In the genomic region with DNA sequence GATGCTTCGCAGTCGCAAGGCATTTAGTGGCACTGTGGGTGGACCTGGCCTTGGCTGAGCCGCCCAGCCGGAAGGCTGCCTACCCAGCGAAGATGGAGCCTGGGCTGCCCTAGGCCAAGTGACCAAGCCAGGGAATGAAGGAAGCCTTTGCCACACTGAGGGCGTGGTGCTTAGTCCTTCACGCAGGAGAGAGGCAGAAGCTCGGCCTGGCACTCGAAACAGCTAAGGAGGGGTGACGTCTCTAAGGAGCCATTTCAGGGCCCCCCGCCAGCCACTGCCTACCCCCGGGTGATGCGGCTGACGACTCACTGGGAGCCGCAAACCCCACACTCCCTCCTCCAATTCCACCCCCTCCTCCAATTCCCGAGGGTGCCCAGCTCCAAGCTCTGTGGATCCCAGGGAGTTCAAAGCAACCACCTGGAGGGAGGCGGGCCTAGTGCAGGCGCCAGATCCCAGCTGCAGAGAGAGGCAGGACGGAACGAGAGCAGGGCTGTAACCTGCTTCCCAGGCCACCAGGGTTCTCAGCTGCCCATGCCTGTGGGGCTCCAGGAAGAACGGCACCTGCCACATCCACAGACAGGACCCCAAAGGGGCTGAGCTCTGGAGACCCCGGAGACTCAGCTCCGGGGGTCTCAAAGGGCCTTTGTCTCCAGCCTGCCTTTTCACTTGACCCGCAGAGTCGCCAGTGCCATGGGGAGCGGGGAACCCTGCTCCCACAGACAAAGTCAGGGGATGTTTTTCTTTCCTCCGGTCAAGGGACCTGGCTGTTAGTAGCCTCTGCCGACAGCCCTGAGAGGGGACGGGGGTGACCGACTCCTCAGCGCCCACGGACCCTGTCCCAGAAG, we compare ENCODE assay signal across 8 cellular contexts.
DNase-seq lines count a peak whose midpoint lies in the region; ATAC-seq and TF ChIP-seq lines count a peak whose summit lies in the region.

No MANE protein-coding gene starts in this region.

- no peak overlapping the region for H4K8ac ChIP-seq in mesendoderm (ENCODE audit: low read depth, low read length)

- peak overlapping the region; percentile 95 for H3K56ac ChIP-seq in mesendoderm (ENCODE audit: low read length)

- DNase-seq in DMS79 (lab: John Stamatoyannopoulos, UW) (peak; percentile 86), NCI-H1105 (lab: John Stamatoyannopoulos, UW) (peak; percentile 78), breast epithelium (ENCODE audit: low spot score in 2 of 2) (no peak), mesendoderm (peak; percentile 48), occipital lobe (lab: John Stamatoyannopoulos, UW) (no peak), OCI-LY7 (ENCODE audit: low spot score) (no peak)

- WGBS in mesendoderm (ENCODE audit: extremely low coverage, insufficient coverage, low lambda C conversion rate): no CpG with 5 or more reads among the region's 32 CpGs

- H3K79me2 ChIP-seq in mesendoderm (ENCODE audit: control insufficient read depth, insufficient read depth, low read length): no peaks in the 10 kb centered on the region
- H3K79me2 ChIP-seq in OCI-LY7 (ENCODE audit: insufficient read depth, low read depth, low read length): no peaks in the 10 kb centered on the region

- peak overlapping the region; percentile 81 for H3K18ac ChIP-seq in mesendoderm (ENCODE audit: low read length)

- H2AFZ ChIP-seq in OCI-LY7 (ENCODE audit: low read length): no peak overlapping the region

- no peak overlapping the region for H2BK5ac ChIP-seq in mesendoderm (ENCODE audit: low read length)

- H4K5ac ChIP-seq in mesendoderm (ENCODE audit: low read length): no peak overlapping the region

- no peaks in the 10 kb centered on the region for H3K9me2 ChIP-seq in OCI-LY7 (ENCODE audit: insufficient read depth, low read length)

- TF ChIP-seq CTCF in breast epithelium (IDR thresholded peaks at IDR 0.05) (peak; percentile 20 to 43 (median 32)), OCI-LY7 (conservative IDR thresholded peaks at IDR 0.05; ENCODE audit: low read length) (no peak)

- H3K27me3 ChIP-seq in breast epithelium (no peaks in the 10 kb centered on the region), mesendoderm (ENCODE audit: insufficient read depth, low read length, poor library complexity) (no peaks in the 10 kb centered on the region)

- H2BK15ac ChIP-seq in mesendoderm (replicated peaks; ENCODE audit: low read depth): no peak overlapping the region

- no peak overlapping the region for H2BK120ac ChIP-seq in mesendoderm (ENCODE audit: low read depth, low read length)

- H3K36me3 ChIP-seq in breast epithelium: no peaks in the 10 kb centered on the region
- no peaks in the 10 kb centered on the region for H3K36me3 ChIP-seq in mesendoderm (ENCODE audit: control insufficient read depth, insufficient read depth, low read length)
- H3K36me3 ChIP-seq in OCI-LY7 (ENCODE audit: insufficient read depth, low read length): no peaks in the 10 kb centered on the region

- no peak for TF ChIP-seq POLR2A in breast epithelium (IDR thresholded peaks at IDR 0.05)

- H3K4me3 ChIP-seq in breast epithelium (peak overlapping the region; percentile 64 to 95 (median 77)), mesendoderm (ENCODE audit: low read length) (peak overlapping the region; percentile 59), OCI-LY7 (ENCODE audit: low read depth, low read length, poor library complexity, severe bottlenecking) (no peak overlapping the region)

- H3K9ac ChIP-seq in mesendoderm (ENCODE audit: low read length): peak overlapping the region; percentile 94

- H3K4me1 ChIP-seq in breast epithelium (peaks cover 15 to 16% of the 10 kb centered on the region in 2 donors), mesendoderm (ENCODE audit: control insufficient read depth, low read depth, low read length) (no peaks in the 10 kb centered on the region), OCI-LY7 (ENCODE audit: insufficient read depth, low read length, poor library complexity, severe bottlenecking) (no peaks in the 10 kb centered on the region)

- H3K23ac ChIP-seq in mesendoderm (ENCODE audit: low read length): peak overlapping the region; percentile 24

- H3K9me3 ChIP-seq in breast epithelium: no peaks in the 10 kb centered on the region
- H3K9me3 ChIP-seq in OCI-LY7 (ENCODE audit: low read length): no peaks in the 10 kb centered on the region

- ATAC-seq in HG03135 (IDR thresholded peaks at IDR 0.05; ENCODE audit: unreplicated experiment): no peak
- ATAC-seq in GM21381 (IDR thresholded peaks at IDR 0.05; ENCODE audit: unreplicated experiment): no peak

- CTCF ChIA-PET in OCI-LY7 (lab: Charles Lee; ENCODE audit: unreplicated experiment): no interaction called here

- H3K4me2 ChIP-seq in mesendoderm (ENCODE audit: low read length) (peak overlapping the region; percentile 76), OCI-LY7 (ENCODE audit: low read length) (no peak overlapping the region)

- H3K27ac ChIP-seq in breast epithelium (peak overlapping the region; percentile 82 to 92), mesendoderm (ENCODE audit: low read depth, low read length) (no peak overlapping the region), OCI-LY7 (ENCODE audit: low read depth, low read length, poor library complexity, severe bottlenecking) (no peak overlapping the region)

- no peak overlapping the region for H2AK5ac ChIP-seq in mesendoderm (ENCODE audit: low read length)

- no peaks in the 10 kb centered on the region for H4K20me1 ChIP-seq in OCI-LY7 (ENCODE audit: insufficient read depth, low read length)

- H3K79me1 ChIP-seq in mesendoderm (ENCODE audit: low read length): no peaks in the 10 kb centered on the region

- H3K4ac ChIP-seq in mesendoderm (ENCODE audit: low read depth, low read length): no peak overlapping the region

- intact Hi-C loops in breast epithelium (cut with DNase I; ENCODE audit: low total_unique reads) (no loop called here), OCI-LY7 (cut with micrococcal nuclease; ENCODE audit: unreplicated experiment) (no loop called here)

- BruUV-seq in OCI-LY7 (replicated peaks; lab: Mats Ljungman, UMichigan): no TSS peak

- POLR2A ChIA-PET in OCI-LY7 (lab: Charles Lee): no interaction called here

Comparison
In these comparisons a context has a peak if more than half of its experiments do, and no peak if none do; other contexts are left out.
1. DNase-seq: peak in DMS79 (single experiment), NCI-H1105 (single experiment) and mesendoderm (single experiment); none in breast epithelium (0 of 2), occipital lobe (single experiment) and OCI-LY7 (single experiment).
2. H3K27ac ChIP-seq: peak in breast epithelium (2 of 2); none in mesendoderm (single experiment) and OCI-LY7 (single experiment).